8 cellular contexts compared by ENCODE assay signal in genomic region chr12:46219892-46220655, GRCh38. TPM values are rescaled to one million over a fixed set of nuclear protein-coding genes. Genes with fewer than 3 reads are reported as not detected.
DNase-seq lines count a peak whose midpoint lies in the region; ATAC-seq and TF ChIP-seq lines count a peak whose summit lies in the region.

No MANE protein-coding gene starts in this region.

- no peak for TF ChIP-seq RAD21 in Ishikawa (IDR thresholded peaks at IDR 0.05; ENCODE audit: low read depth)

- H3K4me2 ChIP-seq in smooth muscle cell = peak overlapping the region; percentile 41

- peaks cover 12% of the 10 kb centered on the region for H3K79me2 ChIP-seq in smooth muscle cell (ENCODE audit: low read depth)

- TF ChIP-seq CTCF in epithelial cell of esophagus (IDR thresholded peaks at IDR 0.05; ENCODE audit: insufficient read depth, low read depth, low read length, missing control alignments) (no peak), smooth muscle cell (IDR thresholded peaks at IDR 0.05; ENCODE audit: borderline replicate concordance, insufficient read depth, poor library complexity, severe bottlenecking) (no peak)

- peaks cover 87% of the 10 kb centered on the region for H3K36me3 Mint-ChIP-seq in activated CD8-positive, alpha-beta T cell treated with anti-CD3 and anti-CD28 coated beads, Interleukin-2, amount 10 ng/mL, durations not matched to agents 7 days and 5 days (ENCODE audit: low read depth)

- TF ChIP-seq EP300 in Ishikawa (IDR thresholded peaks at IDR 0.05; ENCODE audit: borderline replicate concordance) = no peak

- CTCF ChIA-PET in activated CD8-positive, alpha-beta T cell treated with anti-CD3 and anti-CD28 coated beads, Interleukin-2, amount 10 ng/mL, durations not matched to agents 7 days and 5 days (lab: Charles Lee) = interaction anchor here (0.7 to 1.0 kb wide), 2 partner anchors 44 to 48 kb away, joined by 3 read pairs; partner anchors contain the start of gene SLC38A1

- ATAC-seq in activated CD8-positive, alpha-beta T cell treated with anti-CD3 and anti-CD28 coated beads, Interleukin-2, amount 10 ng/mL, durations not matched to agents 7 days and 5 days = peak; percentile 62
- no peak for ATAC-seq in esophagus mucosa

- H3K4me3 Mint-ChIP-seq in activated CD8-positive, alpha-beta T cell treated with anti-CD3 and anti-CD28 coated beads, Interleukin-2, amount 10 ng/mL, durations not matched to agents 7 days and 5 days = peak overlapping the region; percentile 61

- no peak overlapping the region for H2AFZ ChIP-seq in smooth muscle cell (ENCODE audit: low read depth)

- no peaks in the 10 kb centered on the region for H3K9me3 ChIP-seq in smooth muscle cell (replicated peaks; ENCODE audit: low read depth)

- H3K4me1 ChIP-seq in smooth muscle cell (ENCODE audit: low read depth) = peaks cover 19% of the 10 kb centered on the region

- H3K4me1 Mint-ChIP-seq in activated CD8-positive, alpha-beta T cell treated with anti-CD3 and anti-CD28 coated beads, Interleukin-2, amount 10 ng/mL, durations not matched to agents 7 days and 5 days (ENCODE audit: low read depth) = peaks cover 95% of the 10 kb centered on the region

- no peaks in the 10 kb centered on the region for H3K27me3 ChIP-seq in smooth muscle cell (ENCODE audit: low read depth)

- no peaks in the 10 kb centered on the region for H3K9me3 Mint-ChIP-seq in activated CD8-positive, alpha-beta T cell treated with anti-CD3 and anti-CD28 coated beads, Interleukin-2, amount 10 ng/mL, durations not matched to agents 7 days and 5 days (ENCODE audit: insufficient read depth)

- no peaks in the 10 kb centered on the region for H4K20me1 ChIP-seq in smooth muscle cell (ENCODE audit: low read depth)

- H3F3A ChIP-seq in smooth muscle cell (ENCODE audit: low read depth) = peaks cover 10% of the 10 kb centered on the region

- 70% methylated on average over 10 of the region's 10 CpGs for WGBS in smooth muscle cell (ENCODE audit: low lambda C conversion rate)

- H3K27me3 Mint-ChIP-seq in activated CD8-positive, alpha-beta T cell treated with anti-CD3 and anti-CD28 coated beads, Interleukin-2, amount 10 ng/mL, durations not matched to agents 7 days and 5 days (ENCODE audit: low read depth) = no peaks in the 10 kb centered on the region

- POLR2A ChIA-PET in activated CD8-positive, alpha-beta T cell treated with anti-CD3 and anti-CD28 coated beads, Interleukin-2, amount 10 ng/mL, durations not matched to agents 7 days and 5 days (lab: Charles Lee) = interaction anchor here (1.0 to 15.1 kb wide), 5 partner anchors 14 to 136 kb away, joined by 3 to 345 read pairs (median 5); partner anchors contain the start of gene SLC38A1

- H3K9ac ChIP-seq in smooth muscle cell (ENCODE audit: low read depth) = peak overlapping the region; percentile 38

- no peak overlapping the region for H3K4me3 ChIP-seq in epithelial cell of esophagus (ENCODE audit: low read length)
- no peak overlapping the region for H3K4me3 ChIP-seq in smooth muscle cell

- H3K36me3 ChIP-seq in smooth muscle cell (ENCODE audit: low read depth) = no peaks in the 10 kb centered on the region

- peak overlapping the region; percentile 84 for H3K27ac Mint-ChIP-seq in activated CD8-positive, alpha-beta T cell treated with anti-CD3 and anti-CD28 coated beads, Interleukin-2, amount 10 ng/mL, durations not matched to agents 7 days and 5 days

- peak; percentile 7 for DNase-seq in 8988T
- peak; percentile 83 for DNase-seq in activated CD8-positive, alpha-beta T cell treated with anti-CD3 and anti-CD28 coated beads, Interleukin-2, amount 10 ng/mL, durations not matched to agents 7 days and 5 days
- peak; percentile 71 for DNase-seq in epithelial cell of esophagus (ENCODE audit: low read depth)
- DNase-seq in smooth muscle cell (lab: John Stamatoyannopoulos, UW; ENCODE audit: unreplicated experiment) = no peak
- DNase-seq in NCI-H510A treated with DMSO at 0.1 percent for 48 hours (lab: John Stamatoyannopoulos, UW) = no peak
- no peak for DNase-seq in DMS153 (lab: John Stamatoyannopoulos, UW)

- H3K27ac ChIP-seq in smooth muscle cell (ENCODE audit: low read depth) = peak overlapping the region; percentile 82

TF ChIP-seq in Ishikawa, 13 proteins besides CTCF, POLR2A, EP300 and RAD21:
- TF ChIP-seq TEAD4 (IDR thresholded peaks at IDR 0.05) (peak; percentile 56; the same call in 1 of the 2 replicates), YY1 (IDR thresholded peaks at IDR 0.05; ENCODE audit: low read depth) (no peak)

RNA-seq across cellular contexts. Expression of gene SLC38A1, which starts 48.8 kb away (rescaled TPM):
- 100 to 1,000 TPM; 162 to 168 TPM for total RNA-seq in activated CD8-positive, alpha-beta T cell treated with anti-CD3 and anti-CD28 coated beads, Interleukin-2, amount 10 ng/mL, durations not matched to agents 7 days and 5 days
- 64.4 and 85.8 TPM in 2 replicates for total RNA-seq in smooth muscle cell
- 23.5 and 38.5 TPM in 2 replicates for polyA plus RNA-seq in smooth muscle cell
- 71.5 TPM for total RNA-seq in esophagus mucosa

Comparison
In these comparisons a context has a peak if more than half of its experiments do, and no peak if none do; other contexts are left out.
1. DNase-seq: peak in 8988T (single experiment), activated CD8-positive, alpha-beta T cell treated with anti-CD3 and anti-CD28 coated beads, Interleukin-2, amount 10 ng/mL, durations not matched to agents 7 days and 5 days (single experiment) and epithelial cell of esophagus (single experiment); none in smooth muscle cell (single experiment), NCI-H510A treated with DMSO at 0.1 percent for 48 hours (single experiment) and DMS153 (single experiment).